ENCODE assay signal across 8 cellular contexts in the genomic region with DNA sequence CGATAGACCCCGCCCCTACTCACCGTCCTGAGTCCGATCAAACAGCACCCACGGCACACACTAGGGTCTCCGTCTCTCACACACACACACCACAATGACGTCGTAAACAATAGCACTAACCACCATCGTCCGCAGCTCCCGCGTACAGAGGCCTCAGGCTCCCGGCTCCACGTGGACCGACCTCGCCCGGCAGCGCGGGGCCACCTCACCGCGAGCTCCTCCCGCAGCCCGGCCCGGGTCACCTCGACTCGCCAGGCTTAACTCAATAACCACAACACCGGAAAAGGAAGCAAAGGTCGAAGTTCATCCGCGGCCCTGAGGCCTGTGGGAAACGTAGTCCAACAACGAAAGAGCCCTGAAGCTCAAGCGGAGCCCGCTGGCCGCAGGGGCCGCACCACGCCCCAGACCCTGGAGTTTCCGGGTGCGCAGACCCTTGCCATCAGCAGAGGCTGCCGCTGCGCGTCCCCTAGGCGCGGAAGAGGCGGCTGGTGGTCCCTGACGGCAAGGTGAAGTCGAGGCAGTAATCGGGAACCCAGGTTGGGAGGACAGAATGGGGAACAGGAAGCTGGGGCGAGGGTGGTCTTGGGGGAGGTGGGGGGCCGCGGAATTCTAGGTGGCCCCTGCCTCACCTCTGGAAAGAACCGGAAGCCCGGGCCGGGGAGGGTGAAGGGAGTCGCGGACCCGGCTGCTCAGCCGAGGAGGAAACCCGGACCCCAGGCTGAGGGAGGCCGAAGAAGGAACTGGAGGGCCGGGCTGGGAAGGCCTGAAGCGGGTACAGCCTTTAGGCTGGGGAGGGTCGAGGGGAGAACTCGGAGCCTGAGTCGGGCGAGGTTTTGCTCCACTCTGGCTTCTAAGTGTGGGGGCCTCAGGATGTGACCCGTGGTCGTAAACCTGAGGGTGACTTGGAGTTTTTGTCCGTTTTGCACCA. TPM values are rescaled to one million over a fixed set of nuclear protein-coding genes. Genes with fewer than 3 reads are reported as not detected.
DNase-seq lines count a peak whose midpoint lies in the region; ATAC-seq and TF ChIP-seq lines count a peak whose summit lies in the region.

Gene ZNF529, minus strand, starts transcription at position 273 of the 928 bp plus-strand sequence. CDS start 946 bp downstream, outside the sequence.

- H4K20me1 ChIP-seq in SK-N-SH (ENCODE audit: insufficient read depth) (no peaks in the 10 kb centered on the region), osteoblast (ENCODE audit: insufficient read depth, low read length) (no peaks in the 10 kb centered on the region)

- peaks cover 10 to 59% of the 10 kb centered on the region in 2 experiments for H3K36me3 ChIP-seq in SK-N-SH (replicated peaks in 1 of 2; ENCODE audit: control insufficient read depth in 1 of 2, insufficient read depth in 2 of 2, low read length in 1 of 2)
- peaks cover 17% of the 10 kb centered on the region for H3K36me3 ChIP-seq in osteoblast (ENCODE audit: insufficient read depth, low read length)
- peaks cover 21% of the 10 kb centered on the region for H3K36me3 ChIP-seq in thoracic aorta

- peaks cover 6% of the 10 kb centered on the region for H3K9me3 Mint-ChIP-seq in activated naive CD4-positive, alpha-beta T cell treated with anti-CD3 and anti-CD28 coated beads, Interleukin-2, amount 50 U/mL, for 24 hours
- H3K9me3 Mint-ChIP-seq in glutamatergic neuron (ENCODE audit: unreplicated experiment): peaks cover 7% of the 10 kb centered on the region

- H3K4me3 ChIP-seq in GM08714 (ENCODE audit: low read length): peak within 1 kb of the TSS; percentile 92
- H3K4me3 ChIP-seq in SK-N-SH (ENCODE audit: low read depth in 2 of 2, low read length in 1 of 2): peak within 1 kb of the TSS; percentile 81 to 99
- peak within 1 kb of the TSS; percentile 97 for H3K4me3 ChIP-seq in osteoblast (ENCODE audit: insufficient read depth, low read length)
- H3K4me3 ChIP-seq in thoracic aorta: peak within 1 kb of the TSS; percentile 99

- WGBS in SK-N-SH (ENCODE audit: low lambda C conversion rate): 2% methylated on average over 41 of the region's 69 CpGs

- peak within 1 kb of the TSS; percentile 77 for H3K4me2 ChIP-seq in SK-N-SH
- H3K4me2 ChIP-seq in osteoblast (ENCODE audit: insufficient read depth, low read length): peak within 1 kb of the TSS; percentile 94

- H3K4me1 Mint-ChIP-seq in activated naive CD4-positive, alpha-beta T cell treated with anti-CD3 and anti-CD28 coated beads, Interleukin-2, amount 50 U/mL, for 24 hours: peaks cover 45% of the 10 kb centered on the region
- peaks cover 11% of the 10 kb centered on the region for H3K4me1 Mint-ChIP-seq in glutamatergic neuron (ENCODE audit: low read depth, unreplicated experiment)

- H2AFZ ChIP-seq in SK-N-SH (ENCODE audit: low read depth) (peak within 1 kb of the TSS; percentile 97), osteoblast (ENCODE audit: low read length) (peak within 1 kb of the TSS; percentile 99)

- H3K4me1 ChIP-seq in SK-N-SH (ENCODE audit: control insufficient read depth in 1 of 2, insufficient read depth in 2 of 2, low read depth in 1 of 2, low read length in 1 of 2): peaks cover 0 to 6% of the 10 kb centered on the region in 2 experiments; a peak in 3 of 4 replicates
- peaks cover 12% of the 10 kb centered on the region for H3K4me1 ChIP-seq in osteoblast (ENCODE audit: insufficient read depth, low read length)
- H3K4me1 ChIP-seq in thoracic aorta (ENCODE audit: control insufficient read depth in 1 of 2, low read depth in 2 of 2): peaks cover 12 to 20% of the 10 kb centered on the region in 2 donors

- H3K27ac ChIP-seq in SK-N-SH (ENCODE audit: low read depth in 2 of 2, low read length in 1 of 2) (peak within 1 kb of the TSS; percentile 71 to 79), osteoblast (ENCODE audit: low read depth, low read length) (peak within 1 kb of the TSS; percentile 89), thoracic aorta (peak within 1 kb of the TSS; percentile 87 to 88)

- no peaks in the 10 kb centered on the region for H3K27me3 Mint-ChIP-seq in activated naive CD4-positive, alpha-beta T cell treated with anti-CD3 and anti-CD28 coated beads, Interleukin-2, amount 50 U/mL, for 24 hours
- H3K27me3 Mint-ChIP-seq in glutamatergic neuron (ENCODE audit: unreplicated experiment): peaks cover 2% of the 10 kb centered on the region

- peaks cover 80% of the 10 kb centered on the region for H3K79me2 ChIP-seq in SK-N-SH (ENCODE audit: insufficient read depth)
- peaks cover 70% of the 10 kb centered on the region for H3K79me2 ChIP-seq in osteoblast (ENCODE audit: insufficient read depth, low read length)

- no peak for TF ChIP-seq CTCF in SK-N-SH (IDR thresholded peaks at IDR 0.05)
- no peak for TF ChIP-seq CTCF in glutamatergic neuron (IDR thresholded peaks at IDR 0.05; ENCODE audit: partially characterized antibody, unreplicated experiment)
- TF ChIP-seq CTCF in osteoblast (IDR thresholded peaks at IDR 0.05; ENCODE audit: extremely low read depth, low read depth, low read length): no peak
- TF ChIP-seq CTCF in thoracic aorta (IDR thresholded peaks at IDR 0.05): no peak

- peak; percentile 69 for DNase-seq in NCI-H1092 (lab: John Stamatoyannopoulos, UW)
- DNase-seq in SK-N-SH: peak; percentile 94
- peak; percentile 91 for DNase-seq in glutamatergic neuron
- DNase-seq in osteoblast (ENCODE audit: insufficient read length, low spot score, missing footprints): peak; percentile 95
- DNase-seq in thoracic aorta (ENCODE audit: low spot score): peak; percentile 72

- H3F3A ChIP-seq in SK-N-SH (replicated peaks; ENCODE audit: insufficient read depth): peaks cover 9% of the 10 kb centered on the region

- TF ChIP-seq EP300 in SK-N-SH (IDR thresholded peaks at IDR 0.05; ENCODE audit: borderline replicate concordance in 1 of 2, low read depth in 1 of 2, low read length in 1 of 2): no peak

- no peaks in the 10 kb centered on the region for H3K9me2 ChIP-seq in SK-N-SH

- H3K27me3 ChIP-seq in SK-N-SH (ENCODE audit: insufficient read depth) (no peaks in the 10 kb centered on the region), osteoblast (ENCODE audit: insufficient read depth, low read length) (no peaks in the 10 kb centered on the region), thoracic aorta (replicated peaks; ENCODE audit: insufficient read depth) (no peaks in the 10 kb centered on the region)

- H3K9ac ChIP-seq in SK-N-SH: peak within 1 kb of the TSS; percentile 91

- no peaks in the 10 kb centered on the region for H3K9me3 ChIP-seq in SK-N-SH
- H3K9me3 ChIP-seq in osteoblast (ENCODE audit: low read depth, low read length): no peaks in the 10 kb centered on the region
- peaks cover 7% of the 10 kb centered on the region for H3K9me3 ChIP-seq in thoracic aorta

- CTCF ChIA-PET in SK-N-SH (lab: Yijun Ruan, JAX): no interaction called here

- H3K36me3 Mint-ChIP-seq in activated naive CD4-positive, alpha-beta T cell treated with anti-CD3 and anti-CD28 coated beads, Interleukin-2, amount 50 U/mL, for 24 hours: peaks cover 48% of the 10 kb centered on the region
- H3K36me3 Mint-ChIP-seq in glutamatergic neuron (ENCODE audit: unreplicated experiment): peaks cover 13% of the 10 kb centered on the region

- H3K27ac Mint-ChIP-seq in activated naive CD4-positive, alpha-beta T cell treated with anti-CD3 and anti-CD28 coated beads, Interleukin-2, amount 50 U/mL, for 24 hours: peak within 1 kb of the TSS; percentile 99
- peak within 1 kb of the TSS; percentile 94 for H3K27ac Mint-ChIP-seq in glutamatergic neuron (ENCODE audit: unreplicated experiment)

- peak within 1 kb of the TSS; percentile 93 for H3K4me3 Mint-ChIP-seq in activated naive CD4-positive, alpha-beta T cell treated with anti-CD3 and anti-CD28 coated beads, Interleukin-2, amount 50 U/mL, for 24 hours
- H3K4me3 Mint-ChIP-seq in glutamatergic neuron (ENCODE audit: unreplicated experiment): peak within 1 kb of the TSS; percentile 98

- peak; percentile 88 for ATAC-seq in HG02588 (IDR thresholded peaks at IDR 0.05; ENCODE audit: unreplicated experiment)
- peak; percentile 94 for ATAC-seq in thoracic aorta (ENCODE audit: insufficient number of reproducible peaks, low FRiP score, low read depth)

- POLR2A ChIA-PET in SK-N-SH (lab: Yijun Ruan, JAX): interaction anchor here (0.8 to 2.7 kb wide), 12 partner anchors 9 to 358 kb away, joined by 3 to 21 read pairs (median 4); partner anchors contain the start of genes ZFP14, ZNF260, ZNF345 and ZNF382

- TF ChIP-seq RAD21 in SK-N-SH (IDR thresholded peaks at IDR 0.05; ENCODE audit: low read length): no peak; the same call in 1 of the 2 replicates

TF ChIP-seq in SK-N-SH, 30 proteins besides CTCF, POLR2A, EP300 and RAD21 (continues in another document):
- TF ChIP-seq NRF1 (IDR thresholded peaks at IDR 0.05; ENCODE audit: low read depth, low read length) (no peak), FOXJ3 (CRISPR knock-in tag; IDR thresholded peaks at IDR 0.05) (no peak; the same call in 1 of the 2 replicates), RFX5 (IDR thresholded peaks at IDR 0.05; ENCODE audit: low read length) (no peak), USF1 (IDR thresholded peaks at IDR 0.05; ENCODE audit: borderline replicate concordance, low read depth) (no peak), TEAD4 (IDR thresholded peaks at IDR 0.05; ENCODE audit: borderline replicate concordance, insufficient read depth) (no peak), MXI1 (IDR thresholded peaks at IDR 0.05; ENCODE audit: low read depth, low read length) (peak; percentile 97), FOXM1 (IDR thresholded peaks at IDR 0.05; ENCODE audit: low read depth) (no peak), EZH2phosphoT487 (IDR thresholded peaks at IDR 0.05; ENCODE audit: borderline replicate concordance, low read depth) (no peak), SIN3A (IDR thresholded peaks at IDR 0.05; ENCODE audit: borderline replicate concordance, low read depth, low read length) (peak; percentile 89; the same call in 1 of the 2 replicates), GATA2 (CRISPR knock-in tag; IDR thresholded peaks at IDR 0.05) (no peak), SMC3 (IDR thresholded peaks at IDR 0.05; ENCODE audit: low read depth, low read length) (no peak), RCOR1 (IDR thresholded peaks at IDR 0.05; ENCODE audit: low read length) (no peak), FOSL2 (IDR thresholded peaks at IDR 0.05; ENCODE audit: borderline replicate concordance, low read depth) (no peak)

RNA-seq across cellular contexts. Expression of gene ZNF529, which starts in this region (rescaled TPM):
- 5.6 and 8.6 TPM in 2 replicates for polyA plus RNA-seq in SK-N-SH (2012; rRNA removed)
- polyA plus RNA-seq in SK-N-SH (2012; cell fraction: cytosol; rRNA removed): 6.1 TPM in 2 replicates
- 12.8 and 18.7 TPM in 2 replicates for polyA plus RNA-seq in SK-N-SH (2012; cell fraction: nucleus; rRNA removed)
- total RNA-seq in glutamatergic neuron (ENCODE audit: unreplicated experiment) (25.8 TPM), osteoblast (11.9 and 13.3 TPM in 2 replicates), thoracic aorta (10 to 100 TPM; 10.3 to 18.1 TPM)

Comparison
In these comparisons a context has a peak if more than half of its experiments do, and no peak if none do; other contexts are left out.
1. Peak in every context shown above with its lines: DNase-seq, ATAC-seq, H3K4me3 ChIP-seq and H3K27ac ChIP-seq.